13 cellular contexts compared by ENCODE assay signal in genomic region chr19:42875881-42876280, GRCh38. TPM values are rescaled to one million over a fixed set of nuclear protein-coding genes. Genes with fewer than 3 reads are reported as not detected.
DNase-seq lines count a peak whose midpoint lies in the region; ATAC-seq and TF ChIP-seq lines count a peak whose summit lies in the region.
"Not testable (repeated sequence)": the region's sequence is repeated elsewhere in the genome, so short reads cannot be mapped to it uniquely, and the experiment has no call there.
"Had no signal": no experiment of that assay in that cellular context is flagged by ENCODE, and none has a peak within 500 bp of the region (broad histone marks: within the 10 kb centered on the region; RNA-seq: fewer than 3 reads in every experiment).

No MANE protein-coding gene starts in this region.

- CTCF ChIA-PET in MCF 10A (lab: Yijun Ruan, JAX): interaction anchor here (1.0 kb wide), 1 partner anchor 9 kb away, joined by 6 read pairs; no protein-coding TSS in a partner anchor

- not testable (repeated sequence) for H3K79me1 ChIP-seq in mesenchymal stem cell (replicated peaks; ENCODE audit: low read length, poor library complexity, severe bottlenecking)

- H2BK5ac ChIP-seq in mesenchymal stem cell (ENCODE audit: low read depth, low read length, poor library complexity, severe bottlenecking): not testable (repeated sequence)

- H3K9me3 Mint-ChIP-seq in MCF 10A (ENCODE audit: unreplicated experiment): not testable (repeated sequence)

- not testable (repeated sequence) for H2AK5ac ChIP-seq in mesenchymal stem cell (ENCODE audit: low read length, severe bottlenecking)

- H4K20me1 ChIP-seq in fibroblast of lung (ENCODE audit: control insufficient read depth, extremely low read depth, insufficient read depth, low read length): not testable (repeated sequence)

- not testable (repeated sequence) for H2AFZ ChIP-seq in fibroblast of lung (ENCODE audit: low read length); mesenchymal stem cell (ENCODE audit: low read depth, low read length)

- H3K18ac ChIP-seq in mesenchymal stem cell (ENCODE audit: low read depth in 1 of 2, low read length in 2 of 2): not testable (repeated sequence)

- intact Hi-C loops in MCF 10A (cut with micrococcal nuclease): not testable (repeated sequence)

- H3K4me1 ChIP-seq in RWPE2 (ENCODE audit: insufficient read depth, poor library complexity, severe bottlenecking) (peaks cover 23% of the 10 kb centered on the region), fibroblast of lung (ENCODE audit: control insufficient read depth, extremely low read depth, insufficient read depth, low read length) (peaks cover 20% of the 10 kb centered on the region), skeletal muscle satellite cell (ENCODE audit: control insufficient read depth, insufficient read depth, low read length) (peaks cover 30% of the 10 kb centered on the region)
- H3K4me1 ChIP-seq in mesenchymal stem cell (ENCODE audit: control insufficient read depth, insufficient read depth, low read depth, low read length): not testable (repeated sequence)

- peak overlapping the region; percentile 97 for H3K27ac ChIP-seq in RWPE2 (ENCODE audit: poor library complexity, severe bottlenecking)
- peak overlapping the region; percentile 89 for H3K27ac ChIP-seq in fibroblast of lung (ENCODE audit: insufficient read depth, low read length)
- not testable (repeated sequence) for H3K27ac ChIP-seq in mesenchymal stem cell (ENCODE audit: low read length, poor library complexity, severe bottlenecking)

- H3K9ac ChIP-seq in fibroblast of lung (ENCODE audit: insufficient read depth, low read length): not testable (repeated sequence)
- H3K9ac ChIP-seq in mesenchymal stem cell (ENCODE audit: low read length) (peak overlapping the region; percentile 57), skeletal muscle satellite cell (ENCODE audit: low read depth, low read length) (peak overlapping the region; percentile 63)

- H3K36me3 ChIP-seq in RWPE2 (ENCODE audit: low read depth); fibroblast of lung (ENCODE audit: control insufficient read depth, insufficient read depth, low read length); mesenchymal stem cell (ENCODE audit: control insufficient read depth in 1 of 2, insufficient read depth in 2 of 2, low read depth in 1 of 2, low read length in 2 of 2); skeletal muscle satellite cell (ENCODE audit: insufficient read depth, low read length): not testable (repeated sequence)

- H3K27me3 ChIP-seq in RWPE2 (ENCODE audit: insufficient read depth, poor library complexity, severe bottlenecking); fibroblast of lung (ENCODE audit: control insufficient read depth, insufficient read depth, low read length); mesenchymal stem cell (ENCODE audit: control insufficient read depth in 1 of 2, insufficient read depth in 1 of 2, low read length in 2 of 2); skeletal muscle satellite cell (ENCODE audit: control insufficient read depth, insufficient read depth, low read length): not testable (repeated sequence)

- TF ChIP-seq CTCF in RWPE2 (IDR thresholded peaks at IDR 0.05; ENCODE audit: poor library complexity, severe bottlenecking); MCF 10A (IDR thresholded peaks at IDR 0.05; ENCODE audit: unreplicated experiment); fibroblast of lung (conservative IDR thresholded peaks at IDR 0.05 in 1 of 2, IDR thresholded peaks at IDR 0.05 in 1 of 2; ENCODE audit: low read depth in 1 of 2, low read length in 2 of 2): not testable (repeated sequence)

- not testable (repeated sequence) for H3K23ac ChIP-seq in mesenchymal stem cell (ENCODE audit: low read length in 2 of 2)

- not testable (repeated sequence) for H3K4me3 ChIP-seq in RWPE2 (ENCODE audit: severe bottlenecking); fibroblast of lung (replicated peaks in 1 of 4; ENCODE audit: control extremely low read depth in 1 of 4, insufficient read depth in 1 of 4, low read depth in 3 of 4, low read length in 4 of 4); mesenchymal stem cell (ENCODE audit: insufficient read depth in 1 of 2, low read depth in 1 of 2, low read length in 2 of 2); skeletal muscle satellite cell (ENCODE audit: low read length)

- not testable (repeated sequence) for H3K27me3 Mint-ChIP-seq in MCF 10A (ENCODE audit: insufficient read depth, unreplicated experiment)

- BruUV-seq in MCF 10A (replicated peaks; lab: Mats Ljungman, UMichigan): TSS peak; percentile 85

- H3K4ac ChIP-seq in mesenchymal stem cell (ENCODE audit: low read depth in 1 of 2, low read length in 2 of 2): not testable (repeated sequence)

- not testable (repeated sequence) for H2BK12ac ChIP-seq in mesenchymal stem cell (ENCODE audit: low read length in 2 of 2)

- peaks cover 29% of the 10 kb centered on the region for H3K4me1 Mint-ChIP-seq in MCF 10A (ENCODE audit: insufficient read depth, unreplicated experiment)

- H3K27ac Mint-ChIP-seq in MCF 10A (ENCODE audit: low read depth, unreplicated experiment): peak overlapping the region; percentile 89

- not testable (repeated sequence) for H3K4me3 Mint-ChIP-seq in MCF 10A (ENCODE audit: unreplicated experiment)

- H3K4me2 ChIP-seq in fibroblast of lung (ENCODE audit: extremely low read depth, insufficient read depth, low read length); mesenchymal stem cell (ENCODE audit: low read length, poor library complexity, severe bottlenecking); skeletal muscle satellite cell (ENCODE audit: low read length): not testable (repeated sequence)

- not testable (repeated sequence) for H2BK15ac ChIP-seq in mesenchymal stem cell (ENCODE audit: low read depth, poor library complexity, severe bottlenecking)

- POLR2A ChIA-PET in MCF 10A (lab: Yijun Ruan, JAX): not testable (repeated sequence)

- H4K8ac ChIP-seq in mesenchymal stem cell (ENCODE audit: low read length): not testable (repeated sequence)

- peak; percentile 26 for DNase-seq in AG20443 (ENCODE audit: low spot score)
- DNase-seq in GM04504 (ENCODE audit: low read depth): peak; percentile 52
- peak; percentile 87 for DNase-seq in M059J (ENCODE audit: low read depth)
- not testable (repeated sequence) for DNase-seq in RWPE2 (ENCODE audit: low spot score); MCF 10A (ENCODE audit: unreplicated experiment); mesenchymal stem cell
- DNase-seq in fibroblast of lung (ENCODE audit: low read depth in 2 of 2): peak in 1 of 2 donors; percentile 26

- H3K14ac ChIP-seq in mesenchymal stem cell (ENCODE audit: low read length in 2 of 2): not testable (repeated sequence)

- not testable (repeated sequence) for H2BK120ac ChIP-seq in mesenchymal stem cell (ENCODE audit: low read depth, low read length)

- not testable (repeated sequence) for H3K9me3 ChIP-seq in RWPE2 (ENCODE audit: severe bottlenecking); fibroblast of lung (ENCODE audit: control insufficient read depth, insufficient read depth, low read depth, low read length); mesenchymal stem cell (ENCODE audit: control insufficient read depth, low read length); skeletal muscle satellite cell (replicated peaks; ENCODE audit: low read length)

- 26% methylated on average over 1 of the region's 1 CpG for WGBS in mesenchymal stem cell

- not testable (repeated sequence) for ATAC-seq in RWPE2 (ENCODE audit: low read depth)

- H3K79me2 ChIP-seq in fibroblast of lung (ENCODE audit: control insufficient read depth, insufficient read depth, low read length): not testable (repeated sequence)

- H4K91ac ChIP-seq in mesenchymal stem cell (ENCODE audit: low read length): not testable (repeated sequence)

- not testable (repeated sequence) for H3K36me3 Mint-ChIP-seq in MCF 10A (ENCODE audit: insufficient read depth, unreplicated experiment)

RNA-seq across cellular contexts. Expression of gene PSG1, which starts 3.6 kb away (rescaled TPM):
- 11.0 and 13.6 TPM in 2 replicates for total RNA-seq in M059J (2014; rRNA removed; shearing (Covaris generic))
- total RNA-seq in MCF 10A (2022) (not detected in 2 replicates), fibroblast of lung (0.51 and 1.3 TPM in 2 replicates)
- 16.4 and 23.3 TPM in 2 replicates for polyA plus RNA-seq in fibroblast of lung
- 19.7 and 26.0 TPM in 2 replicates for polyA plus RNA-seq in fibroblast of lung (2012)
- polyA minus RNA-seq in fibroblast of lung (ENCODE audit: low replicate concordance): 10.3 and 15.5 TPM in 2 replicates
- 0.07 TPM for polyA plus RNA-seq in mesenchymal stem cell (2013, experiment 1 of 2)
- 0.05 TPM for polyA plus RNA-seq in mesenchymal stem cell (2013, experiment 2 of 2)
- 0.22 and 1.5 TPM in 2 replicates for total RNA-seq in skeletal muscle satellite cell (2012; rRNA removed)
- total RNA-seq: CD8-positive, alpha-beta memory T cell; GM12878; H9; Peyer's patch; T-helper 1 cell treated with Interleukin-12 subunit alpha and Interleukin-12 subunit beta and Interleukin-4 antibody, amounts not matched to agents 30 ng/mL and 1 ng/mL, for 36 hours had no signal
- polyA plus RNA-seq: CD8-positive, alpha-beta memory T cell; GM12878 had no signal

RNA-seq across cellular contexts. Expression of gene PSG6, which starts 41.8 kb away (rescaled TPM):
- total RNA-seq in M059J (2014; rRNA removed; shearing (Covaris generic)): 0.79 and 0.89 TPM in 2 replicates
- not detected in 2 replicates for total RNA-seq in MCF 10A (2022)
- total RNA-seq in fibroblast of lung: 0.17 TPM in 1 of 2 replicates, not detected in the other
- polyA plus RNA-seq in fibroblast of lung: 0.18 and 0.76 TPM in 2 replicates
- 0.15 and 0.61 TPM in 2 replicates for polyA plus RNA-seq in fibroblast of lung (2012)
- not detected in 2 replicates for polyA minus RNA-seq in fibroblast of lung (ENCODE audit: low replicate concordance)
- polyA plus RNA-seq in mesenchymal stem cell (2013, experiment 1 of 2): not detected
- polyA plus RNA-seq in mesenchymal stem cell (2013, experiment 2 of 2): not detected
- total RNA-seq in skeletal muscle satellite cell (2012; rRNA removed): not detected in 2 replicates
- total RNA-seq: CD8-positive, alpha-beta memory T cell; GM12878; H9; Peyer's patch; T-helper 1 cell treated with Interleukin-12 subunit alpha and Interleukin-12 subunit beta and Interleukin-4 antibody, amounts not matched to agents 30 ng/mL and 1 ng/mL, for 36 hours had no signal
- polyA plus RNA-seq: CD8-positive, alpha-beta memory T cell; GM12878 had no signal
